In genomic region chr1:9787702-9788101, GRCh38 we compare ENCODE assay signal across 9 cellular contexts.
DNase-seq lines count a peak whose midpoint lies in the region; ATAC-seq and TF ChIP-seq lines count a peak whose summit lies in the region.
"Had no signal": no experiment of that assay in that cellular context is flagged by ENCODE, and none has a peak within 500 bp of the region (broad histone marks: within the 10 kb centered on the region; RNA-seq: fewer than 3 reads in every experiment).

No MANE protein-coding gene starts in this region.

- no peak for TF ChIP-seq POLR2A in erythroblast (IDR thresholded peaks at IDR 0.05; ENCODE audit: low read length)

- peak overlapping the region; percentile 65 for H3K27ac Mint-ChIP-seq in activated naive CD4-positive, alpha-beta T cell treated with anti-CD3 and anti-CD28 coated beads, Interleukin-2, amount 50 U/mL, for 24 hours
- peak overlapping the region; percentile 79 for H3K27ac Mint-ChIP-seq in stimulated activated naive CD8-positive, alpha-beta T cell treated with anti-CD3 and anti-CD28 coated beads, Interleukin-15, Interleukin-2, amounts not matched to agents 100 ng/mL and 50 ng/mL, for 24 hours

- peak; percentile 82 for ATAC-seq in GM21529 (IDR thresholded peaks at IDR 0.05; ENCODE audit: unreplicated experiment)

- DNase-seq in OCI-M1 (lab: John Stamatoyannopoulos, UW): peak; percentile 14
- no peak for DNase-seq in KG1 (lab: John Stamatoyannopoulos, UW)
- no peak for DNase-seq in erythroblast (lab: John Stamatoyannopoulos, UW)
- DNase-seq in iPS-NIHi7 (ENCODE audit: extremely low spot score): no peak
- DNase-seq in superior temporal gyrus (ENCODE audit: extremely low spot score): no peak
- DNase-seq: IMR-90 had no signal

- H3K4me1 Mint-ChIP-seq in activated naive CD4-positive, alpha-beta T cell treated with anti-CD3 and anti-CD28 coated beads, Interleukin-2, amount 50 U/mL, for 24 hours: peaks cover 40% of the 10 kb centered on the region
- H3K4me1 Mint-ChIP-seq in stimulated activated naive CD8-positive, alpha-beta T cell treated with anti-CD3 and anti-CD28 coated beads, Interleukin-15, Interleukin-2, amounts not matched to agents 100 ng/mL and 50 ng/mL, for 24 hours (ENCODE audit: low read depth): peaks cover 29% of the 10 kb centered on the region

- H3K9me3 Mint-ChIP-seq in activated naive CD4-positive, alpha-beta T cell treated with anti-CD3 and anti-CD28 coated beads, Interleukin-2, amount 50 U/mL, for 24 hours: no peaks in the 10 kb centered on the region
- peaks cover 3% of the 10 kb centered on the region for H3K9me3 Mint-ChIP-seq in stimulated activated naive CD8-positive, alpha-beta T cell treated with anti-CD3 and anti-CD28 coated beads, Interleukin-15, Interleukin-2, amounts not matched to agents 100 ng/mL and 50 ng/mL, for 24 hours

- no peaks in the 10 kb centered on the region for H3K36me3 Mint-ChIP-seq in activated naive CD4-positive, alpha-beta T cell treated with anti-CD3 and anti-CD28 coated beads, Interleukin-2, amount 50 U/mL, for 24 hours
- no peaks in the 10 kb centered on the region for H3K36me3 Mint-ChIP-seq in stimulated activated naive CD8-positive, alpha-beta T cell treated with anti-CD3 and anti-CD28 coated beads, Interleukin-15, Interleukin-2, amounts not matched to agents 100 ng/mL and 50 ng/mL, for 24 hours (ENCODE audit: low read depth)

- no peaks in the 10 kb centered on the region for H3K27me3 Mint-ChIP-seq in activated naive CD4-positive, alpha-beta T cell treated with anti-CD3 and anti-CD28 coated beads, Interleukin-2, amount 50 U/mL, for 24 hours
- no peaks in the 10 kb centered on the region for H3K27me3 Mint-ChIP-seq in stimulated activated naive CD8-positive, alpha-beta T cell treated with anti-CD3 and anti-CD28 coated beads, Interleukin-15, Interleukin-2, amounts not matched to agents 100 ng/mL and 50 ng/mL, for 24 hours

- peak overlapping the region; percentile 70 for H3K4me3 Mint-ChIP-seq in activated naive CD4-positive, alpha-beta T cell treated with anti-CD3 and anti-CD28 coated beads, Interleukin-2, amount 50 U/mL, for 24 hours
- H3K4me3 Mint-ChIP-seq in stimulated activated naive CD8-positive, alpha-beta T cell treated with anti-CD3 and anti-CD28 coated beads, Interleukin-15, Interleukin-2, amounts not matched to agents 100 ng/mL and 50 ng/mL, for 24 hours: peak overlapping the region; percentile 72
